ENCODE assay signal across 1 cellular context in genomic region chr12:6630696-6631095, GRCh38.
TF ChIP-seq lines count a peak whose summit lies in the region.

No MANE protein-coding gene starts in this region.

TF ChIP-seq in K562, 482 proteins besides CTCF, POLR2A, EP300 and RAD21:
- TF ChIP-seq NFIC (IDR thresholded peaks at IDR 0.05): peak; percentile 74
- TF ChIP-seq HSF4 (CRISPR knock-in tag; IDR thresholded peaks at IDR 0.05; ENCODE audit: borderline replicate concordance): no peak
TF ChIP-seq in K562: peak in this region for 1.
